Comparison of ENCODE assay signal across 20 cellular contexts in the genomic region with DNA sequence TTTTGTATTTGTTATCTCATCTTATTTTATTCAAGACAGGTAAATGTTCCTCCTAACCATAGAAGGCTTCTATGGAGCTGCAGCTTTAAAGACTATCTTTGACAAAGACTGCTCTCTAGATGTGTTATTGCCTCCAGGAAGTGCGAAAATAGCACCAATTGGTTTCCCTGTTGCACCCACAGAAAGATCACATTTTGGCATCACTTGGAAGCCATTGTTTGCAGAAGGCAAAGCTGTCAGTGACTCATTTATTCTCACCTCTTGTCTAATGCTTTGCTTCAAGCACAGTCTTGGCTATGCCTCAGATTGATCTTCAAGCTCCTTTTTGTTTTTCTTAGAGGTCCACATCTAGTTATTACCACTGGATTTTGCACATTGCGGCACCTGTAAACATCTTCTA.
DNase-seq lines count a peak whose midpoint lies in the region; ATAC-seq, FAIRE-seq and TF ChIP-seq lines count a peak whose summit lies in the region.
"Had no signal": no experiment of that assay in that cellular context is flagged by ENCODE, and none has a peak within 500 bp of the region (broad histone marks: within the 10 kb centered on the region; RNA-seq: fewer than 3 reads in every experiment).

No MANE protein-coding gene starts in this region.

- H3K4me3 ChIP-seq in right atrium auricular region (no peak overlapping the region), bronchial epithelial cell (ENCODE audit: low read depth, low read length) (no peak overlapping the region)
- H3K4me3 ChIP-seq: GM12878 had no signal

- H3K4me3 Mint-ChIP-seq in activated T-cell treated with anti-CD3 and anti-CD28 coated beads, Interleukin-2, amount 50 U/mL, for 72 hours = no peak overlapping the region
- H3K4me3 Mint-ChIP-seq: CD14-positive monocyte had no signal

- H3K27ac ChIP-seq in right atrium auricular region = no peak overlapping the region

- peaks cover 2 to 3% of the 10 kb centered on the region in 2 donors for H3K36me3 Mint-ChIP-seq in activated T-cell treated with anti-CD3 and anti-CD28 coated beads, Interleukin-2, amount 50 U/mL, for 72 hours (ENCODE audit: insufficient read depth in 2 of 2)
- H3K36me3 Mint-ChIP-seq: CD14-positive monocyte had no signal

- H3K36me3 ChIP-seq in right atrium auricular region (no peaks in the 10 kb centered on the region), bronchial epithelial cell (ENCODE audit: control insufficient read depth, insufficient read depth, low read length) (no peaks in the 10 kb centered on the region)

- no peak for DNase-seq in left ventricle myocardium superior
- DNase-seq in right atrium auricular region (ENCODE audit: low spot score) = no peak
- DNase-seq in bronchial epithelial cell (ENCODE audit: low read depth) = peak; percentile 85
- peak; percentile 29 for DNase-seq in middle frontal gyrus (ENCODE audit: extremely low spot score, low spot score)
- DNase-seq in NCI-H2171 (lab: John Stamatoyannopoulos, UW) = no peak
- DNase-seq in activated T-cell treated with anti-CD3 and anti-CD28 coated beads, Interleukin-2, amount 50 U/mL, for 72 hours = no peak
- no peak for DNase-seq in iPS-NIHi7 (ENCODE audit: extremely low spot score)
- DNase-seq: COR-L47, DMS79, HCEC 1CT, NCI-H1092, NCI-H2107, NCI-H345, NCI-H69, SHP77 had no signal

- H3K9me3 ChIP-seq in right atrium auricular region = no peaks in the 10 kb centered on the region

- FAIRE-seq in bronchial epithelial cell (lab: Jason Lieb, UNC) = peak; percentile 36
- FAIRE-seq: A204.1, GM12878, GM18507 had no signal

- no peaks in the 10 kb centered on the region for H3K4me1 ChIP-seq in right atrium auricular region

- H3K27me3 Mint-ChIP-seq in activated T-cell treated with anti-CD3 and anti-CD28 coated beads, Interleukin-2, amount 50 U/mL, for 72 hours (ENCODE audit: low read depth) = no peaks in the 10 kb centered on the region

- TF ChIP-seq CTCF in right atrium auricular region (IDR thresholded peaks at IDR 0.05) = no peak
- TF ChIP-seq CTCF in bronchial epithelial cell (IDR thresholded peaks at IDR 0.05; ENCODE audit: insufficient read depth, low read length, severe bottlenecking) = no peak

- intact Hi-C loops in left ventricle myocardium superior (cut with micrococcal nuclease) = no loop called here

- ATAC-seq in left ventricle myocardium superior (peak; percentile 68), GM21825 (IDR thresholded peaks at IDR 0.05; ENCODE audit: unreplicated experiment) (no peak)
- ATAC-seq in activated T-cell treated with anti-CD3 and anti-CD28 coated beads, Interleukin-2, amount 50 U/mL, for 72 hours (replicated peaks in 1 of 2) = no peak
- ATAC-seq: GM12878 had no signal

- no peak overlapping the region for H3K27ac Mint-ChIP-seq in activated T-cell treated with anti-CD3 and anti-CD28 coated beads, Interleukin-2, amount 50 U/mL, for 72 hours

- no peaks in the 10 kb centered on the region for H3K27me3 ChIP-seq in right atrium auricular region
- no peaks in the 10 kb centered on the region for H3K27me3 ChIP-seq in bronchial epithelial cell (ENCODE audit: control insufficient read depth, insufficient read depth, low read length)

- H3K4me1 Mint-ChIP-seq in activated T-cell treated with anti-CD3 and anti-CD28 coated beads, Interleukin-2, amount 50 U/mL, for 72 hours (ENCODE audit: low read depth) = no peaks in the 10 kb centered on the region
- H3K4me1 Mint-ChIP-seq: CD14-positive monocyte had no signal

- peaks cover 4 to 7% of the 10 kb centered on the region in 2 donors for H3K9me3 Mint-ChIP-seq in activated T-cell treated with anti-CD3 and anti-CD28 coated beads, Interleukin-2, amount 50 U/mL, for 72 hours

Comparison
In these comparisons a context has a peak if more than half of its experiments do, and no peak if none do; other contexts are left out.
1. DNase-seq: peak in bronchial epithelial cell (single experiment) and middle frontal gyrus (single experiment); none in left ventricle myocardium superior (single experiment), right atrium auricular region (single experiment), NCI-H2171 (single experiment), activated T-cell treated with anti-CD3 and anti-CD28 coated beads, Interleukin-2, amount 50 U/mL, for 72 hours (0 of 2) and iPS-NIHi7 (single experiment).